Comparison of ENCODE assay signal across 8 cellular contexts in genomic region chr17:77881545-77881944, GRCh38.
A peak's percentile ranks its signal among the peaks of the same experiment; 100 is the strongest.
DNase-seq lines count a peak whose midpoint lies in the region; ATAC-seq, FAIRE-seq and TF ChIP-seq lines count a peak whose summit lies in the region.

No MANE protein-coding gene starts in this region.

- DNase-seq in NCI-H510A treated with DMSO at 0.1 percent for 48 hours (lab: John Stamatoyannopoulos, UW), result peak; percentile 6
- DNase-seq in NCI-H510A (lab: John Stamatoyannopoulos, UW), result no peak
- DNase-seq in T-helper 17 cell, result peak; percentile 46 to 60 (median 52)
- peak; percentile 58 for DNase-seq in astrocyte of the cerebellum (ENCODE audit: low read depth)
- DNase-seq in HepG2 (ENCODE audit: low spot score), result no peak
- peak; percentile 67 for DNase-seq in stimulated activated CD8-positive, alpha-beta memory T cell treated with anti-CD3 and anti-CD28 coated beads, Interleukin-12 subunit alpha, Interleukin-12 subunit beta, amount 100 ng/mL, for 4 hours (ENCODE audit: low read depth)
- DNase-seq in endothelial cell (ENCODE audit: low spot score), result no peak

- intact Hi-C loops in HepG2 (cut with micrococcal nuclease; ENCODE audit: unreplicated experiment), result no loop called here

- H4K20me1 ChIP-seq in HepG2 (ENCODE audit: insufficient read depth, low read length), result no peaks in the 10 kb centered on the region; the same call in none of the 2 replicates

- no peaks in the 10 kb centered on the region for H3K9me3 Mint-ChIP-seq in endothelial cell (ENCODE audit: unreplicated experiment)

- no peaks in the 10 kb centered on the region for H3K9me3 ChIP-seq in T-helper 17 cell (ENCODE audit: control insufficient read depth, low read length, poor library complexity, severe bottlenecking)
- H3K9me3 ChIP-seq in HepG2 (ENCODE audit: low read length), result peaks cover 1% of the 10 kb centered on the region

- H3K4me1 ChIP-seq in HepG2 (ENCODE audit: insufficient read depth, low read length), result no peaks in the 10 kb centered on the region

- H3K27me3 ChIP-seq in HepG2 (ENCODE audit: control insufficient read depth in 1 of 2, insufficient read depth in 2 of 2, low read length in 2 of 2), result peaks cover 11 to 79% of the 10 kb centered on the region in 2 experiments; a peak in 4 of 5 replicates

- H3K27ac Mint-ChIP-seq in T-helper 17 cell (peak overlapping the region; percentile 98), endothelial cell (ENCODE audit: unreplicated experiment) (no peak overlapping the region)

- H2AFZ ChIP-seq in HepG2 (ENCODE audit: low read length), result no peak overlapping the region

- H3K4me3 ChIP-seq in astrocyte of the cerebellum (ENCODE audit: low read depth, low read length), result no peak overlapping the region
- H3K4me3 ChIP-seq in HepG2 (replicated peaks in 1 of 3; ENCODE audit: insufficient read depth in 1 of 3, low read depth in 2 of 3, low read length in 3 of 3), result no peak overlapping the region

- H3K4me1 Mint-ChIP-seq in T-helper 17 cell (peaks cover 49% of the 10 kb centered on the region), endothelial cell (ENCODE audit: unreplicated experiment) (no peaks in the 10 kb centered on the region)

- in situ Hi-C loops in astrocyte of the cerebellum (cut with HindIII; ENCODE audit: low sequenced_read_pairs), result no loop called here
- in situ Hi-C loops in HepG2 (cut with HindIII; ENCODE audit: extremely low pct_ligation_motif_present, low pct_unique_long_range_greater_than_20kb), result no loop called here

- no TSS peak for BruUV-seq in HepG2 (replicated peaks; lab: Mats Ljungman, UMichigan)

- no peak overlapping the region for H3K4me2 ChIP-seq in HepG2 (ENCODE audit: low read depth, low read length)

- H3K4me3 Mint-ChIP-seq in T-helper 17 cell (peak overlapping the region; percentile 95), endothelial cell (ENCODE audit: unreplicated experiment) (no peak overlapping the region)

- H3K79me2 ChIP-seq in HepG2 (ENCODE audit: insufficient read depth, low read length), result no peaks in the 10 kb centered on the region

- TF ChIP-seq POLR2A in HepG2 (IDR thresholded peaks at IDR 0.05; ENCODE audit: insufficient read depth in 1 of 2, low read depth in 2 of 2, low read length in 2 of 2), result no peak

- no peak overlapping the region for H3K9ac ChIP-seq in HepG2 (ENCODE audit: insufficient read depth, low read depth, low read length)

- POLR2A ChIA-PET in HepG2 (lab: Yijun Ruan, JAX), result no interaction called here

- H3K36me3 ChIP-seq in HepG2 (replicated peaks in 1 of 2; ENCODE audit: control insufficient read depth in 1 of 2, insufficient read depth in 2 of 2, low read length in 2 of 2), result no peaks in the 10 kb centered on the region

- no peak for TF ChIP-seq RAD21 in HepG2 (CRISPR knock-in tag; IDR thresholded peaks at IDR 0.05)

- FAIRE-seq in HepG2 (lab: Jason Lieb, UNC), result no peak

- H3K27me3 Mint-ChIP-seq in T-helper 17 cell, result no peaks in the 10 kb centered on the region
- peaks cover 2% of the 10 kb centered on the region for H3K27me3 Mint-ChIP-seq in endothelial cell (ENCODE audit: unreplicated experiment)

- WGBS in HepG2 (ENCODE audit: low lambda C conversion rate), result 30% methylated on average over 8 of the region's 10 CpGs

- ATAC-seq in HG03342 (IDR thresholded peaks at IDR 0.05; ENCODE audit: unreplicated experiment) (peak; percentile 80), T-helper 17 cell (peak; percentile 55), HepG2 (peak; percentile 15; the same call in 1 of the 3 replicates)

- no peak overlapping the region for H3K27ac ChIP-seq in HepG2 (ENCODE audit: extremely low read length, insufficient read depth, low read length)

- TF ChIP-seq CTCF in astrocyte of the cerebellum (IDR thresholded peaks at IDR 0.05; ENCODE audit: low read depth, low read length, missing control alignments) (no peak), HepG2 (CRISPR knock-in tag; IDR thresholded peaks at IDR 0.05) (no peak), endothelial cell (IDR thresholded peaks at IDR 0.05; ENCODE audit: unreplicated experiment) (no peak)

- H3K36me3 Mint-ChIP-seq in T-helper 17 cell (ENCODE audit: low read depth), result no peaks in the 10 kb centered on the region
- no peaks in the 10 kb centered on the region for H3K36me3 Mint-ChIP-seq in endothelial cell (ENCODE audit: low read depth, unreplicated experiment)

- CTCF ChIA-PET in HepG2 (lab: Yijun Ruan, JAX; ENCODE audit: low intra/inter-chr PET ratio, low total read pairs), result no interaction called here

- TF ChIP-seq EP300 in HepG2 (IDR thresholded peaks at IDR 0.05; ENCODE audit: low read depth in 2 of 2, low read length in 2 of 2), result no peak
- no peak for TF ChIP-seq EP300 in HepG2 (CRISPR knock-in tag; IDR thresholded peaks at IDR 0.05; ENCODE audit: borderline replicate concordance)

TF ChIP-seq in HepG2, 621 proteins besides CTCF, POLR2A, EP300 and RAD21:
- no peak for TF ChIP-seq ZMAT5 (CRISPR knock-in tag; IDR thresholded peaks at IDR 0.05; ENCODE audit: borderline replicate concordance, low read depth)
- TF ChIP-seq ZNF710 (CRISPR knock-in tag; IDR thresholded peaks at IDR 0.05; ENCODE audit: borderline replicate concordance), result no peak
- no peak for TF ChIP-seq ZNF10 (CRISPR knock-in tag; IDR thresholded peaks at IDR 0.05; ENCODE audit: borderline replicate concordance, low read depth)
- no peak for TF ChIP-seq MBD4 (IDR thresholded peaks at IDR 0.05; ENCODE audit: borderline replicate concordance, low read length)
- no peak for TF ChIP-seq ZMYM4 (CRISPR knock-in tag; IDR thresholded peaks at IDR 0.05)
- no peak for TF ChIP-seq MTA1 (CRISPR knock-in tag; IDR thresholded peaks at IDR 0.05; ENCODE audit: borderline replicate concordance)
- no peak for TF ChIP-seq ZNF713 (CRISPR knock-in tag; IDR thresholded peaks at IDR 0.05)
- no peak for TF ChIP-seq RARA (CRISPR knock-in tag; IDR thresholded peaks at IDR 0.05)
- no peak for TF ChIP-seq MED1 (CRISPR knock-in tag; IDR thresholded peaks at IDR 0.05)
- no peak for TF ChIP-seq ZNF512B (CRISPR knock-in tag; IDR thresholded peaks at IDR 0.05; ENCODE audit: borderline replicate concordance)
- TF ChIP-seq ZBTB7B (CRISPR knock-in tag; IDR thresholded peaks at IDR 0.05), result no peak

Comparison
In these comparisons a context has a peak if more than half of its experiments do, and no peak if none do; other contexts are left out.
1. DNase-seq: peak in NCI-H510A treated with DMSO at 0.1 percent for 48 hours (single experiment), T-helper 17 cell (3 of 3), astrocyte of the cerebellum (single experiment) and stimulated activated CD8-positive, alpha-beta memory T cell treated with anti-CD3 and anti-CD28 coated beads, Interleukin-12 subunit alpha, Interleukin-12 subunit beta, amount 100 ng/mL, for 4 hours (single experiment); none in NCI-H510A (single experiment), HepG2 (single experiment) and endothelial cell (single experiment).
2. ATAC-seq: peak in every context shown above with its lines; median percentile 80 in HG03342; 55 in T-helper 17 cell; 15 in HepG2.